Comparison of ENCODE assay signal across 24 cellular contexts in genomic region chr9:121731919-121732318, GRCh38.
DNase-seq lines count a peak whose midpoint lies in the region; ATAC-seq and TF ChIP-seq lines count a peak whose summit lies in the region.
"Had no signal": no experiment of that assay in that cellular context is flagged by ENCODE, and none has a peak within 500 bp of the region (broad histone marks: within the 10 kb centered on the region; RNA-seq: fewer than 3 reads in every experiment).

No MANE protein-coding gene starts in this region.

- H3K4me3 ChIP-seq in Loucy (ENCODE audit: low read length, poor library complexity, severe bottlenecking): peak overlapping the region; percentile 3
- H3K4me3 ChIP-seq in coronary artery: no peak overlapping the region
- H3K4me3 ChIP-seq: hepatocyte had no signal

- no peaks in the 10 kb centered on the region for H3K9me3 ChIP-seq in Loucy (ENCODE audit: insufficient read depth, low read depth, low read length)

- H3K4me1 ChIP-seq in Loucy (ENCODE audit: insufficient read depth, low read length, poor library complexity, severe bottlenecking): peaks cover 72% of the 10 kb centered on the region

- no peaks in the 10 kb centered on the region for H3K36me3 ChIP-seq in Loucy (ENCODE audit: insufficient read depth, low read length)

- no peaks in the 10 kb centered on the region for H3K27me3 ChIP-seq in Loucy (ENCODE audit: insufficient read depth, low read length, poor library complexity, severe bottlenecking)
- H3K27me3 ChIP-seq: foreskin keratinocyte, hepatocyte had no signal

- ATAC-seq in HG02588 (IDR thresholded peaks at IDR 0.05; ENCODE audit: unreplicated experiment) (no peak), GM19395 (IDR thresholded peaks at IDR 0.05; ENCODE audit: unreplicated experiment) (no peak)
- ATAC-seq: activated CD4-positive, alpha-beta T cell treated with anti-CD3 and anti-CD28 coated beads for 36 hours; foreskin keratinocyte; left ventricle myocardium superior; T-cell had no signal

- H3K27ac ChIP-seq in coronary artery: peak overlapping the region; percentile 40 to 53
- H3K27ac ChIP-seq: foreskin keratinocyte, hepatocyte had no signal

- H3K4me1 Mint-ChIP-seq in osteocyte (ENCODE audit: unreplicated experiment) (peaks cover 48% of the 10 kb centered on the region), type B pancreatic cell (ENCODE audit: unreplicated experiment) (peaks cover 52% of the 10 kb centered on the region)

- peaks cover 10% of the 10 kb centered on the region for H3F3A ChIP-seq in Loucy (ENCODE audit: low read depth)

- no peaks in the 10 kb centered on the region for H3K36me3 Mint-ChIP-seq in osteocyte (ENCODE audit: unreplicated experiment)
- no peaks in the 10 kb centered on the region for H3K36me3 Mint-ChIP-seq in type B pancreatic cell
- H3K36me3 Mint-ChIP-seq: CD4-positive, alpha-beta memory T cell; T-cell had no signal

- H3K9me2 ChIP-seq in Loucy (replicated peaks; ENCODE audit: low read depth, low read length): no peaks in the 10 kb centered on the region

- H4K20me1 ChIP-seq in Loucy (ENCODE audit: insufficient read depth, low read length, poor library complexity, severe bottlenecking): peaks cover 22% of the 10 kb centered on the region

- no peaks in the 10 kb centered on the region for H3K27me3 Mint-ChIP-seq in osteocyte (ENCODE audit: unreplicated experiment)
- H3K27me3 Mint-ChIP-seq in type B pancreatic cell: peaks cover 13% of the 10 kb centered on the region

- no peak overlapping the region for H2AFZ ChIP-seq in Loucy (ENCODE audit: low read length)
- H2AFZ ChIP-seq: hepatocyte had no signal

- H3K4me2 ChIP-seq in Loucy (ENCODE audit: low read depth, low read length, poor library complexity, severe bottlenecking): peak overlapping the region; percentile 71
- H3K4me2 ChIP-seq: hepatocyte had no signal

- H3K9ac ChIP-seq in Loucy (ENCODE audit: low read depth, low read length, poor library complexity, severe bottlenecking): peak overlapping the region; percentile 42

- H3K9me3 Mint-ChIP-seq in osteocyte (ENCODE audit: unreplicated experiment) (no peaks in the 10 kb centered on the region), type B pancreatic cell (no peaks in the 10 kb centered on the region)
- H3K9me3 Mint-ChIP-seq: activated naive CD4-positive, alpha-beta T cell treated with anti-CD3 and anti-CD28 coated beads for 36 hours; T-cell had no signal

- peak overlapping the region; percentile 18 for H3K4me3 Mint-ChIP-seq in osteocyte (ENCODE audit: unreplicated experiment)
- no peak overlapping the region for H3K4me3 Mint-ChIP-seq in type B pancreatic cell
- H3K4me3 Mint-ChIP-seq: activated CD4-positive, alpha-beta T cell treated with anti-CD3 and anti-CD28 coated beads for 36 hours; activated naive CD4-positive, alpha-beta T cell treated with anti-CD3 and anti-CD28 coated beads for 36 hours; CD4-positive, alpha-beta memory T cell; T-cell had no signal

- H3K79me2 ChIP-seq in Loucy (ENCODE audit: insufficient read depth, low read length): peaks cover 74% of the 10 kb centered on the region

- TF ChIP-seq CTCF in Loucy (conservative IDR thresholded peaks at IDR 0.05; ENCODE audit: low read length) (no peak), coronary artery (IDR thresholded peaks at IDR 0.05) (no peak), osteocyte (IDR thresholded peaks at IDR 0.05) (no peak), type B pancreatic cell (conservative IDR thresholded peaks at IDR 0.05) (no peak)

- H3K27ac Mint-ChIP-seq in osteocyte (ENCODE audit: unreplicated experiment) (peak overlapping the region; percentile 70), type B pancreatic cell (peak overlapping the region; percentile 73)
- H3K27ac Mint-ChIP-seq: activated CD4-positive, alpha-beta T cell treated with anti-CD3 and anti-CD28 coated beads for 36 hours; activated naive CD4-positive, alpha-beta T cell treated with anti-CD3 and anti-CD28 coated beads for 36 hours; CD4-positive, alpha-beta memory T cell; T-cell had no signal

- DNase-seq in coronary artery (ENCODE audit: low spot score): no peak
- no peak for DNase-seq in osteocyte (ENCODE audit: extremely low spot score, unreplicated experiment)
- DNase-seq in type B pancreatic cell (ENCODE audit: extremely low spot score, unreplicated experiment): no peak
- no peak for DNase-seq in NCI-H187 (lab: John Stamatoyannopoulos, UW)
- DNase-seq: activated CD4-positive, alpha-beta T cell treated with anti-CD3 and anti-CD28 coated beads for 36 hours; activated CD8-positive, alpha-beta memory T cell treated with anti-CD3 and anti-CD28 coated beads for 24 hours; activated naive CD4-positive, alpha-beta T cell treated with anti-CD3 and anti-CD28 coated beads for 36 hours; activated T-cell treated with anti-CD3 and anti-CD28 coated beads, Interleukin-2, amount 50 U/mL, for 48 hours; amygdala; CD4-positive, alpha-beta memory T cell; DMS53; foreskin keratinocyte; GDM1; Karpas-422; left ventricle myocardium superior; NCI-H1092; NCI-H2029; NCI-H226; retina; T-cell had no signal
